1 cellular context compared by ENCODE assay signal in genomic region chr12:114674201-114675047, GRCh38.
TF ChIP-seq lines count a peak whose summit lies in the region.

No MANE protein-coding gene starts in this region.

TF ChIP-seq in WTC11, 78 proteins besides CTCF, POLR2A, EP300 and RAD21 (continued from another document):
- TF ChIP-seq GTF2I (CRISPR knock-in tag; conservative IDR thresholded peaks at IDR 0.05) (peak; percentile 89), MAX (CRISPR knock-in tag; IDR thresholded peaks at IDR 0.05) (no peak), ZNF671 (CRISPR knock-in tag; IDR thresholded peaks at IDR 0.05) (no peak), STAT6 (CRISPR knock-in tag; conservative IDR thresholded peaks at IDR 0.05; ENCODE audit: low read depth) (no peak), E2F1 (CRISPR knock-in tag; IDR thresholded peaks at IDR 0.05) (no peak), ZNF281 (CRISPR knock-in tag; IDR thresholded peaks at IDR 0.05) (no peak), TP53 (CRISPR knock-in tag; IDR thresholded peaks at IDR 0.05) (0 out of 2 replicates have a peak, but pooled peaks have one; percentile 59), NFE2L1 (CRISPR knock-in tag; IDR thresholded peaks at IDR 0.05) (no peak), NR2C2 (CRISPR knock-in tag; IDR thresholded peaks at IDR 0.05) (no peak), RELA (CRISPR knock-in tag; IDR thresholded peaks at IDR 0.05; ENCODE audit: borderline replicate concordance) (no peak), AR (CRISPR knock-in tag; IDR thresholded peaks at IDR 0.05) (no peak)
